ENCODE assay signal across 8 cellular contexts in the genomic region with DNA sequence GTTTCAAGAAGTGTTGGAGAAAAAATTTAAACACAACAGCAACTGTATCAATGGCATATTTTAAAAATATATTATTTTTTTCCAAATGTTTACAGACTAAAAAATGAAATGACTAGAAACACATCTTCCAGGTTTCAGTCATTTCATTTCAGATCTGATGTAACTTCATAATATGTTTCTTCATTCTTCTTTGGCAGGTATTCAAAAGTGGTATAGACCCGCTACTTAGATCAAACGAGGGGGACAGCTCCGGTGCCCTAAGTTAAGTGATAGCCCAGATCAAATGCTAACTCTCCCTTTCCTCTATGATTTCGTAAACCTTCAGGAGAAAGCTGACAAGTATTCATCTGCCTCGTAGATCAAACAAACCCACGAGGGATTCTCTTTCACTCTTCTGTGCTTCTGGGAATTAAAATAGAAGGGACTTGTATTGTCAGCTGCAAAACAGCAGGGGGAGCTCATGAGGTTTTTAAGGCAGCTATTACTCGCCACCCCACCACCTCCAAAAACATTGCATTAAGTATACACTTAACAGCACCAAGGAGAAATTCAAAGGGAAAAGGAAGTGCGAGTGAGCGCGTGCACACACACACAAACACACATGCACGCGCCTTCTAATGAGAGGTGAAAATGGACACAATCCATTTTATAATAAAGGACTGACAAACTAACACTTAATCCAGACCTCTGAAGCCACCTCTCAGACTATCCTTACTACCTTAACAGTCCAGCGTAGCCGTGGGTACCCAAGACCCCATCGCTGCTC. TPM values are rescaled to one million over a fixed set of nuclear protein-coding genes. Genes with fewer than 3 reads are reported as not detected.
A peak's percentile ranks its signal among the peaks of the same experiment; 100 is the strongest.
DNase-seq lines count a peak whose midpoint lies in the region; ATAC-seq and TF ChIP-seq lines count a peak whose summit lies in the region.

No MANE protein-coding gene starts in this region.

- ATAC-seq in HG03135 (IDR thresholded peaks at IDR 0.05; ENCODE audit: unreplicated experiment) = peak; percentile 90
- ATAC-seq in natural killer cell treated with Interleukin-12 subunit alpha and Interleukin-12 subunit beta and Interleukin-15 and Interleukin-18, amount 100 ng/mL, for 72 hours = peak; percentile 67 to 78
- peak; percentile 74 to 89 for ATAC-seq in upper lobe of left lung (ENCODE audit: low FRiP score in 2 of 2)

- 10 to 11% methylated on average over 15 of the region's 15 CpGs for WGBS in upper lobe of left lung, 2 donors

- H3K4me1 Mint-ChIP-seq in natural killer cell treated with Interleukin-12 subunit alpha and Interleukin-12 subunit beta and Interleukin-15 and Interleukin-18, amount 100 ng/mL, for 72 hours (ENCODE audit: low read depth in 2 of 2) = peaks cover 11 to 20% of the 10 kb centered on the region in 2 donors

- no peak overlapping the region for H3K27ac Mint-ChIP-seq in natural killer cell treated with Interleukin-12 subunit alpha and Interleukin-12 subunit beta and Interleukin-15 and Interleukin-18, amount 100 ng/mL, for 72 hours

- in situ Hi-C loops in GM13976 (cut with MboI; ENCODE audit: low sequenced_read_pairs, unreplicated experiment) = no loop called here

- H3K36me3 Mint-ChIP-seq in natural killer cell treated with Interleukin-12 subunit alpha and Interleukin-12 subunit beta and Interleukin-15 and Interleukin-18, amount 100 ng/mL, for 72 hours = no peaks in the 10 kb centered on the region

- DNase-seq in AG08395 (ENCODE audit: low spot score) = peak; percentile 82
- DNase-seq in GM13976 (ENCODE audit: low spot score) = peak; percentile 76
- peak; percentile 58 for DNase-seq in NCI-H748 (lab: John Stamatoyannopoulos, UW; ENCODE audit: unreplicated experiment)
- peak; percentile 67 for DNase-seq in activated CD8-positive, alpha-beta memory T cell treated with anti-CD3 and anti-CD28 coated beads for 24 hours
- peak; percentile 62 for DNase-seq in epithelial cell of esophagus (ENCODE audit: low read depth)
- no peak for DNase-seq in natural killer cell treated with Interleukin-12 subunit alpha and Interleukin-12 subunit beta and Interleukin-15 and Interleukin-18, amount 100 ng/mL, for 72 hours (ENCODE audit: low spot score)
- DNase-seq in upper lobe of left lung = peak in 1 of 2 donors; percentile 68

- peak; percentile 66 for TF ChIP-seq CTCF in GM13976 (IDR thresholded peaks at IDR 0.05; ENCODE audit: borderline replicate concordance, control extremely low read depth, extremely low read depth, insufficient read depth, missing control alignments)
- peak; percentile 81 for TF ChIP-seq CTCF in epithelial cell of esophagus (IDR thresholded peaks at IDR 0.05; ENCODE audit: insufficient read depth, low read depth, low read length, missing control alignments)
- peak; percentile 67 to 86 (median 80) for TF ChIP-seq CTCF in upper lobe of left lung (IDR thresholded peaks at IDR 0.05)

- H3K36me3 ChIP-seq in upper lobe of left lung = no peaks in the 10 kb centered on the region

- peaks cover 33 to 35% of the 10 kb centered on the region in 2 donors for H3K27me3 Mint-ChIP-seq in natural killer cell treated with Interleukin-12 subunit alpha and Interleukin-12 subunit beta and Interleukin-15 and Interleukin-18, amount 100 ng/mL, for 72 hours

- H3K4me3 ChIP-seq in epithelial cell of esophagus (ENCODE audit: low read length) (no peak overlapping the region), upper lobe of left lung (peak overlapping the region in 1 of 4 donors; percentile 20)

- H3K4me1 ChIP-seq in upper lobe of left lung = peaks cover 0 to 7% (median 3%) of the 10 kb centered on the region in 4 donors

- no peak for TF ChIP-seq EP300 in upper lobe of left lung (IDR thresholded peaks at IDR 0.05)

- no peak for TF ChIP-seq POLR2A in upper lobe of left lung (IDR thresholded peaks at IDR 0.05)

- H3K9me3 Mint-ChIP-seq in natural killer cell treated with Interleukin-12 subunit alpha and Interleukin-12 subunit beta and Interleukin-15 and Interleukin-18, amount 100 ng/mL, for 72 hours = no peaks in the 10 kb centered on the region

- peak overlapping the region; percentile 21 for H3K4me3 Mint-ChIP-seq in natural killer cell treated with Interleukin-12 subunit alpha and Interleukin-12 subunit beta and Interleukin-15 and Interleukin-18, amount 100 ng/mL, for 72 hours

- H3K27ac ChIP-seq in upper lobe of left lung = no peak overlapping the region

- no peaks in the 10 kb centered on the region for H3K9me3 ChIP-seq in upper lobe of left lung

- H3K27me3 ChIP-seq in upper lobe of left lung = no peaks in the 10 kb centered on the region

RNA-seq across cellular contexts. Expression of a gene that starts 21.4 kb away (rescaled TPM):
- not detected for total RNA-seq in natural killer cell treated with Interleukin-12 subunit alpha and Interleukin-12 subunit beta and Interleukin-15 and Interleukin-18, amount 100 ng/mL, for 72 hours
- 1 to 10 TPM in 2 of 6 donors, not detected in 4; 1.3 to 1.6 TPM for total RNA-seq in upper lobe of left lung
